24 cellular contexts compared by ENCODE assay signal in genomic region chr16:66265556-66266133, GRCh38.
DNase-seq lines count a peak whose midpoint lies in the region; ATAC-seq and TF ChIP-seq lines count a peak whose summit lies in the region.
"Had no signal": no experiment of that assay in that cellular context is flagged by ENCODE, and none has a peak within 500 bp of the region (broad histone marks: within the 10 kb centered on the region; RNA-seq: fewer than 3 reads in every experiment).

No MANE protein-coding gene starts in this region.

- no peak overlapping the region for H3K4me3 ChIP-seq in SK-N-MC
- H3K4me3 ChIP-seq in upper lobe of left lung = no peak overlapping the region
- H3K4me3 ChIP-seq: prostate gland had no signal

- TF ChIP-seq POLR2A in upper lobe of left lung (IDR thresholded peaks at IDR 0.05) = no peak

- H3K27ac ChIP-seq in SK-N-MC (peak overlapping the region; percentile 91), upper lobe of left lung (peak overlapping the region in 3 of 4 donors; percentile 44 to 71 (median 70)), foreskin keratinocyte (no peak overlapping the region)
- H3K27ac ChIP-seq: neutrophil, prostate gland had no signal

- peak overlapping the region; percentile 95 to 98 (median 97) for H3K27ac Mint-ChIP-seq in nephron
- H3K27ac Mint-ChIP-seq: activated B cell treated with CpG ODN at 0.5 μM for 24 hours; CD4-positive, alpha-beta T cell; IgD-negative memory B cell had no signal

- H3K36me3 ChIP-seq in SK-N-MC (ENCODE audit: insufficient read depth, low read length) = no peaks in the 10 kb centered on the region
- H3K36me3 ChIP-seq in upper lobe of left lung = no peaks in the 10 kb centered on the region
- H3K36me3 ChIP-seq: neutrophil, prostate gland had no signal

- H3K36me3 Mint-ChIP-seq in nephron (ENCODE audit: low read depth) = no peaks in the 10 kb centered on the region
- H3K36me3 Mint-ChIP-seq: IgD-negative memory B cell had no signal

- no peak overlapping the region for H3K4me3 Mint-ChIP-seq in nephron
- H3K4me3 Mint-ChIP-seq: activated B cell treated with CpG ODN at 0.5 μM for 24 hours; CD4-positive, alpha-beta T cell; IgD-negative memory B cell had no signal

- TF ChIP-seq CTCF in nephron (IDR thresholded peaks at IDR 0.05; ENCODE audit: unreplicated experiment in 3 of 3) (no peak), upper lobe of left lung (IDR thresholded peaks at IDR 0.05) (no peak), foreskin keratinocyte (conservative IDR thresholded peaks at IDR 0.05) (no peak), GM13976 (IDR thresholded peaks at IDR 0.05; ENCODE audit: borderline replicate concordance, control extremely low read depth, extremely low read depth, insufficient read depth, missing control alignments) (no peak)

- in situ Hi-C loops in GM13976 (cut with MboI; ENCODE audit: low sequenced_read_pairs, unreplicated experiment) = no loop called here

- peaks cover 78% of the 10 kb centered on the region for H3K4me1 Mint-ChIP-seq in nephron

- H3K9ac ChIP-seq in SK-N-MC (ENCODE audit: insufficient read length) = no peak overlapping the region

- H3K9me3 ChIP-seq in SK-N-MC (ENCODE audit: low read depth, low read length) (no peaks in the 10 kb centered on the region), upper lobe of left lung (no peaks in the 10 kb centered on the region)
- H3K9me3 ChIP-seq: neutrophil, prostate gland had no signal

- no peaks in the 10 kb centered on the region for H3K27me3 ChIP-seq in upper lobe of left lung
- H3K27me3 ChIP-seq in foreskin keratinocyte = peaks cover 4% of the 10 kb centered on the region

- DNase-seq in SK-N-MC (ENCODE audit: low read depth, low spot score) (no peak), ecto neural progenitor cell (ENCODE audit: low spot score) (peak; percentile 33), upper lobe of left lung (no peak), foreskin keratinocyte (no peak), midbrain (lab: John Stamatoyannopoulos, UW) (no peak), GM13976 (ENCODE audit: low spot score) (no peak)
- DNase-seq: activated B cell treated with CpG ODN at 0.5 μM for 24 hours; activated effector memory CD4-positive, alpha-beta T cell treated with anti-CD3 and anti-CD28 coated beads, Interleukin-2, amount 50 U/mL, for 16 hours; activated T-cell treated with anti-CD3 and anti-CD28 coated beads for 4 hours; DMS 273 treated with DMSO at 0.1 percent for 48 hours; hippocampal formation; NCI-H1092 treated with DMSO at 0.1 percent for 48 hours; NCI-H2029; NCI-H748 treated with DMSO at 0.1 percent for 48 hours; OCI-M1; Right ventricle myocardium superior; stimulated activated CD4-positive, alpha-beta T cell treated with anti-CD3 and anti-CD28 coated beads, Interleukin-1b, Interleukin-23, amount 100 ng/mL, for 48 hours; substantia nigra; T1000 had no signal

- no peaks in the 10 kb centered on the region for H3K9me3 Mint-ChIP-seq in nephron
- H3K9me3 Mint-ChIP-seq: activated B cell treated with CpG ODN at 0.5 μM for 24 hours; CD4-positive, alpha-beta T cell; IgD-negative memory B cell had no signal

- ATAC-seq in upper lobe of left lung (ENCODE audit: low FRiP score in 2 of 2) = no peak
- no peak for ATAC-seq in foreskin keratinocyte

- H3K4me1 ChIP-seq in upper lobe of left lung = peaks cover 5 to 18% (median 14%) of the 10 kb centered on the region in 4 donors
- no peaks in the 10 kb centered on the region for H3K4me1 ChIP-seq in foreskin keratinocyte
- H3K4me1 ChIP-seq: prostate gland had no signal

- peaks cover 10% of the 10 kb centered on the region for H3K27me3 Mint-ChIP-seq in nephron (ENCODE audit: low read depth)

- no peak for TF ChIP-seq EP300 in upper lobe of left lung (IDR thresholded peaks at IDR 0.05)

- 83 to 96% methylated on average over 9 to 13 of the region's 13 CpGs for WGBS in upper lobe of left lung, 2 donors
